In genomic region chr15:70101459-70102113, GRCh38 we compare ENCODE assay signal across 7 cellular contexts. TPM values are rescaled to one million over a fixed set of nuclear protein-coding genes. Genes with fewer than 3 reads are reported as not detected.
A peak's percentile ranks its signal among the peaks of the same experiment; 100 is the strongest.
DNase-seq lines count a peak whose midpoint lies in the region; ATAC-seq and TF ChIP-seq lines count a peak whose summit lies in the region.

No MANE protein-coding gene starts in this region.

- H3K9me3 ChIP-seq in adrenal gland (replicated peaks in 1 of 3) (no peaks in the 10 kb centered on the region), iPS-18c (ENCODE audit: control insufficient read depth, insufficient read depth, low read length) (no peaks in the 10 kb centered on the region), thyroid gland (no peaks in the 10 kb centered on the region)

- peaks cover 20 to 29% of the 10 kb centered on the region in 2 donors for H3K27me3 Mint-ChIP-seq in natural killer cell treated with Interleukin-12 subunit alpha and Interleukin-12 subunit beta and Interleukin-15 and Interleukin-18, amount 100 ng/mL, for 72 hours

- DNase-seq in HFF-Myc (ENCODE audit: extremely low read depth, low read depth) = peak; percentile 90
- peak; percentile 76 for DNase-seq in NCI-H2196 treated with DMSO at 0.1 percent for 48 hours (lab: John Stamatoyannopoulos, UW; ENCODE audit: unreplicated experiment)
- DNase-seq in adrenal gland = peak; percentile 82 to 92 (median 90)
- DNase-seq in thyroid gland = peak; percentile 79 to 82
- DNase-seq in natural killer cell treated with Interleukin-12 subunit alpha and Interleukin-12 subunit beta and Interleukin-15 and Interleukin-18, amount 100 ng/mL, for 72 hours (ENCODE audit: low spot score) = no peak
- no peak for DNase-seq in GM13976 (ENCODE audit: low spot score)

- intact Hi-C loops in adrenal gland (cut with DNase I) (no loop called here), thyroid gland (cut with DNase I) (loop anchor here (10.0 kb wide), 1 partner anchor 507 kb away; no protein-coding TSS in a partner anchor)

- H3K4me1 ChIP-seq in adrenal gland (replicated peaks in 1 of 2) (peaks cover 28 to 45% of the 10 kb centered on the region in 2 donors), thyroid gland (peaks cover 31 to 37% of the 10 kb centered on the region in 2 donors)

- H3K27ac ChIP-seq in adrenal gland (peak overlapping the region; percentile 43 to 89 (median 71)), thyroid gland (peak overlapping the region; percentile 62 to 91 (median 67))

- peak; percentile 18 to 62 for TF ChIP-seq POLR2A in adrenal gland (IDR thresholded peaks at IDR 0.05)
- TF ChIP-seq POLR2A in thyroid gland (IDR thresholded peaks at IDR 0.05) = peak in 1 of 2 donors; percentile 32

- H3K27me3 ChIP-seq in adrenal gland = no peaks in the 10 kb centered on the region
- H3K27me3 ChIP-seq in thyroid gland = no peaks in the 10 kb centered on the region

- WGBS in adrenal gland, 4 donors = 2 to 5% (median 4%) methylated on average over 12 of the region's 12 CpGs
- 0 to 7% methylated on average over 12 of the region's 12 CpGs for WGBS in thyroid gland, 2 donors

- no peak for ATAC-seq in natural killer cell treated with Interleukin-12 subunit alpha and Interleukin-12 subunit beta and Interleukin-15 and Interleukin-18, amount 100 ng/mL, for 72 hours

- H3K36me3 ChIP-seq in adrenal gland (replicated peaks in 1 of 2) (no peaks in the 10 kb centered on the region), thyroid gland (no peaks in the 10 kb centered on the region)

- TF ChIP-seq CTCF in HFF-Myc (IDR thresholded peaks at IDR 0.05; ENCODE audit: low read depth, low read length, missing control alignments) (no peak), adrenal gland (IDR thresholded peaks at IDR 0.05) (peak in 1 of 6 experiments; percentile 24), thyroid gland (IDR thresholded peaks at IDR 0.05) (no peak), GM13976 (IDR thresholded peaks at IDR 0.05; ENCODE audit: borderline replicate concordance, control extremely low read depth, extremely low read depth, insufficient read depth, missing control alignments) (no peak)

- no peak overlapping the region for H3K4me3 Mint-ChIP-seq in natural killer cell treated with Interleukin-12 subunit alpha and Interleukin-12 subunit beta and Interleukin-15 and Interleukin-18, amount 100 ng/mL, for 72 hours

- H3K27ac Mint-ChIP-seq in natural killer cell treated with Interleukin-12 subunit alpha and Interleukin-12 subunit beta and Interleukin-15 and Interleukin-18, amount 100 ng/mL, for 72 hours = no peak overlapping the region

- in situ Hi-C loops in GM13976 (cut with MboI; ENCODE audit: low sequenced_read_pairs, unreplicated experiment) = no loop called here

- no peaks in the 10 kb centered on the region for H3K9me3 Mint-ChIP-seq in natural killer cell treated with Interleukin-12 subunit alpha and Interleukin-12 subunit beta and Interleukin-15 and Interleukin-18, amount 100 ng/mL, for 72 hours

- H3K36me3 Mint-ChIP-seq in natural killer cell treated with Interleukin-12 subunit alpha and Interleukin-12 subunit beta and Interleukin-15 and Interleukin-18, amount 100 ng/mL, for 72 hours = no peaks in the 10 kb centered on the region

- peaks cover 34 to 45% of the 10 kb centered on the region in 2 donors for H3K4me1 Mint-ChIP-seq in natural killer cell treated with Interleukin-12 subunit alpha and Interleukin-12 subunit beta and Interleukin-15 and Interleukin-18, amount 100 ng/mL, for 72 hours (ENCODE audit: low read depth in 2 of 2)

- no peak overlapping the region for H3K4me3 ChIP-seq in HFF-Myc (replicated peaks; ENCODE audit: low read depth, low read length)
- peak overlapping the region in 1 of 4 donors; percentile 49 for H3K4me3 ChIP-seq in adrenal gland
- H3K4me3 ChIP-seq in iPS-18c (ENCODE audit: insufficient read depth, low read depth, low read length) = peak overlapping the region; percentile 51
- H3K4me3 ChIP-seq in thyroid gland (replicated peaks in 1 of 3) = no peak overlapping the region

RNA-seq across cellular contexts. Expression of gene TLE3, which starts 3.9 kb away (rescaled TPM):
- total RNA-seq in adrenal gland (10 to 100 TPM in 7 of 8 donors, 1 to 10 TPM in 1; 6.5 to 73.3 (median 40.4) TPM), thyroid gland (100 to 1,000 TPM in 1 of 4 donors, 10 to 100 TPM in 3; 39.1 to 275 (median 71.6) TPM)
- 10 to 100 TPM in 2 of 3 donors, 1 to 10 TPM in 1; 5.5 to 24.9 (median 10.9) TPM for polyA plus RNA-seq in adrenal gland
- total RNA-seq in natural killer cell treated with Interleukin-12 subunit alpha and Interleukin-12 subunit beta and Interleukin-15 and Interleukin-18, amount 100 ng/mL, for 72 hours = 100 to 1,000 TPM in 1 of 2 donors, 10 to 100 TPM in 1; 57.6 to 128 TPM

Comparison
In these comparisons a context has a peak if more than half of its experiments do, and no peak if none do; other contexts are left out.
1. DNase-seq: peak in HFF-Myc (single experiment), NCI-H2196 treated with DMSO at 0.1 percent for 48 hours (single experiment), adrenal gland (7 of 7) and thyroid gland (2 of 2); none in natural killer cell treated with Interleukin-12 subunit alpha and Interleukin-12 subunit beta and Interleukin-15 and Interleukin-18, amount 100 ng/mL, for 72 hours (single experiment) and GM13976 (single experiment).